In the genomic region with DNA sequence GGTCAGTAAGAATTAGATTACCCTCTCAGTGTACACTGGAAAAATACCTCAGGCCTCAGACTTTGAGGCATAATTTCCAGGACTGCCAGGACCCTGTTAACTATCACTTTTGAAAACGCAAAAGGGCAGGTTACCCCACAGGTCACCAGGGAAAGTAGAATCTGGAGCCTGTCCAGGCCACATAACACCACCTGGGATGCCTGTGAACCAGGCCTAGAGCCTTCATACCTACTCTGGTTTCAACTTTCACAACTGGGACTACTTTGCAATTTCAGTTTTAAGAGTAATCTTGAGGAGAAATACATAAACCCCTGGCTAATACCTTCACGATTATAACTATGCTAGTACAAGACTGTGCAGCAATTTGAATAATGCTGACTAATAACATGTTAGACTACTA, we compare ENCODE assay signal across 9 cellular contexts.
"Had no signal": no experiment of that assay in that cellular context is flagged by ENCODE, and none has a peak within 500 bp of the region (broad histone marks: within the 10 kb centered on the region; RNA-seq: fewer than 3 reads in every experiment).

No MANE protein-coding gene starts in this region.

- H3K27ac ChIP-seq: GM23248, HL-60 had no signal

- DNase-seq: GM23248, GOT3, H7, HFFc6, KBM-7 had no signal

- H2AFZ ChIP-seq: GM23248 had no signal

- H3K4me1 ChIP-seq: HAP-1 had no signal

- H3K36me3 ChIP-seq: HAP-1 had no signal

- H3K4me3 ChIP-seq: GM23248, HAP-1 had no signal

- H3K9ac ChIP-seq: GM23248 had no signal

- ATAC-seq: HCT116, HepG2 had no signal

- FAIRE-seq: HepG2 had no signal
